ENCODE assay signal across 7 cellular contexts in the genomic region with DNA sequence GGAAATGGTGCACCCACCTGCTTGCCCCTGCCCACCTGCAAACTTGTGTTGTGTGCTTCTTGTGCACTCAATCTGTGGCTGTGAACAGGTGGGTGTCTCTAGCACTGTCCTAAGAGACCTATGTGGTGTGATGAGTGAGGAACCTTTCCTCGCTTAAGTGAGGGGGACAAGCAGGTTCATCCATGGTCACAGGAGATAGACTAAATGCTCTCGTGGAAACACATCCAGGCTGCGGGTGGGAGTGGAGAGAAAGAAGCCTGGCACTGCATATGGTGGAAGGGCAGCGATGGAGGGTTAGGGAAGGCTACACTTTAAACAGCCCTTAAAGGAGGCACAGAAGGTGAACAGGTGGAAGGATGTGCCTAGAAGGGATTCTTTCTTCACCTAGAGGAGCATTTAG.
"Had no signal": no experiment of that assay in that cellular context is flagged by ENCODE, and none has a peak within 500 bp of the region (broad histone marks: within the 10 kb centered on the region; RNA-seq: fewer than 3 reads in every experiment).

No MANE protein-coding gene starts in this region.

- H2AFZ ChIP-seq: GM23338 had no signal

- H3K9me3 Mint-ChIP-seq: GM23338, H9, IgD-negative memory B cell had no signal

- H3K27ac Mint-ChIP-seq: GM23338, H9, IgD-negative memory B cell had no signal

- H3K4me3 ChIP-seq: GM23338 had no signal

- FAIRE-seq: H1, H54, HTR-8/SVneo had no signal

- H3K36me3 Mint-ChIP-seq: IgD-negative memory B cell had no signal

- H3K4me1 Mint-ChIP-seq: GM23338, IgD-negative memory B cell had no signal

- H3K4me2 ChIP-seq: GM23338 had no signal

- DNase-seq: H9, HCEC 1CT had no signal

- H3K4me3 Mint-ChIP-seq: GM23338, H9, IgD-negative memory B cell had no signal

- ATAC-seq: GM23338 had no signal
